12 cellular contexts compared by ENCODE assay signal in genomic region chr14:51202914-51203665, GRCh38. TPM values are rescaled to one million over a fixed set of nuclear protein-coding genes. Genes with fewer than 3 reads are reported as not detected.
DNase-seq lines count a peak whose midpoint lies in the region; ATAC-seq and TF ChIP-seq lines count a peak whose summit lies in the region.
"Had no signal": no experiment of that assay in that cellular context is flagged by ENCODE, and none has a peak within 500 bp of the region (broad histone marks: within the 10 kb centered on the region; RNA-seq: fewer than 3 reads in every experiment).

No MANE protein-coding gene starts in this region.

- no peaks in the 10 kb centered on the region for H3K36me3 ChIP-seq in neural progenitor cell
- H3K36me3 ChIP-seq: transverse colon had no signal

- H3K9me3 ChIP-seq in neural progenitor cell (ENCODE audit: low read depth): no peaks in the 10 kb centered on the region
- H3K9me3 ChIP-seq: transverse colon had no signal

- no peak for TF ChIP-seq CTCF in neural progenitor cell (IDR thresholded peaks at IDR 0.05)

- H3K9me3 Mint-ChIP-seq in neural progenitor cell: no peaks in the 10 kb centered on the region

- H3K79me2 ChIP-seq in neural progenitor cell (ENCODE audit: low read depth): no peaks in the 10 kb centered on the region

- H3K27ac ChIP-seq in neural progenitor cell: no peak overlapping the region
- H3K27ac ChIP-seq: HL-60, transverse colon had no signal

- ATAC-seq in GM18517 (IDR thresholded peaks at IDR 0.05; ENCODE audit: unreplicated experiment) (peak; percentile 82), GM21529 (IDR thresholded peaks at IDR 0.05; ENCODE audit: unreplicated experiment) (peak; percentile 66), HG03342 (IDR thresholded peaks at IDR 0.05; ENCODE audit: unreplicated experiment) (peak; percentile 66), HG02840 (IDR thresholded peaks at IDR 0.05; ENCODE audit: low FRiP score, unreplicated experiment) (no peak)

- no peak overlapping the region for H2AFZ ChIP-seq in neural progenitor cell (replicated peaks)

- H3K4me3 ChIP-seq in neural progenitor cell: no peak overlapping the region
- H3K4me3 ChIP-seq: transverse colon had no signal

- H3K4me1 ChIP-seq in neural progenitor cell: peaks cover 7% of the 10 kb centered on the region
- H3K4me1 ChIP-seq: transverse colon had no signal

- DNase-seq in neural progenitor cell (ENCODE audit: low spot score) (no peak), iPS-NIHi11 (ENCODE audit: low spot score) (no peak), NCI-H446 treated with DMSO at 0.1 percent for 48 hours (lab: John Stamatoyannopoulos, UW) (no peak), iPS-NIHi7 (ENCODE audit: extremely low spot score) (no peak)
- DNase-seq: head of caudate nucleus; stimulated activated CD4-positive, alpha-beta T cell treated with anti-CD3 and anti-CD28 coated beads, Interleukin-15, amount 100 ng/mL, for 24 hours; transverse colon had no signal

- H4K20me1 ChIP-seq in neural progenitor cell (ENCODE audit: low read depth): no peaks in the 10 kb centered on the region

- no peaks in the 10 kb centered on the region for H3F3A ChIP-seq in neural progenitor cell (ENCODE audit: low read depth)

- no peak overlapping the region for H3K9ac ChIP-seq in neural progenitor cell

- peaks cover 10% of the 10 kb centered on the region for H3K4me1 Mint-ChIP-seq in neural progenitor cell

- no peak overlapping the region for H3K27ac Mint-ChIP-seq in neural progenitor cell

- no peaks in the 10 kb centered on the region for H3K36me3 Mint-ChIP-seq in neural progenitor cell

- H3K4me2 ChIP-seq in neural progenitor cell: no peak overlapping the region

- H3K4me3 Mint-ChIP-seq in neural progenitor cell: peak overlapping the region; percentile 24

- no peaks in the 10 kb centered on the region for H3K27me3 Mint-ChIP-seq in neural progenitor cell (ENCODE audit: insufficient read depth, low read depth)

- no peaks in the 10 kb centered on the region for H3K27me3 ChIP-seq in neural progenitor cell
- H3K27me3 ChIP-seq: transverse colon had no signal

RNA-seq across cellular contexts. Expression of gene TMX1, which starts 37.0 kb away (rescaled TPM):
- total RNA-seq in neural progenitor cell (ENCODE audit: low replicate concordance): 75.6 and 96.4 TPM in 2 replicates
